Comparison of ENCODE assay signal across 1 cellular context in the genomic region with DNA sequence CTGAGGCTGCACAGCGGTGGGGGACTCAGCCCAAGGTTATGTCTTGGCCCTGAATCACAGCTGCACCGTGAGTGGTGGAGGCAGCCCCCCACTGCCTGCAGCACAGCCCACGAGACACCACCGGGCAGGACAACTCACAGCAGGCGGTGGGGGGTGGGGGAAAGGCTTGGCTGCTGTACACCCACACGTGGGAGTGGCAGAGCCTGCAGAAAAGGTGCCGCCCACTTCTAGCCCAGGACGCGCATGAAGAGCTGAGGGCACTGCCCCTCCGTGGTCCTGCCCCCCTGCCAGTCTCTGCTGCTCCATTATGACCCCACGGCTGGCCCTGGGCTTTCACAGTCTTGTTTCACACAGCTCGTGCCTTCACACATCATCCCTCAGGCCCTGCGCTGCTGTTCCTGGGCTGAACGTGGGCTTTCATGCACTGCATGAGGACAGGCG.
TF ChIP-seq lines count a peak whose summit lies in the region.

No MANE protein-coding gene starts in this region.

TF ChIP-seq in IMR-90, 13 proteins besides CTCF, POLR2A, EP300 and RAD21:
- TF ChIP-seq, protein P1, sequence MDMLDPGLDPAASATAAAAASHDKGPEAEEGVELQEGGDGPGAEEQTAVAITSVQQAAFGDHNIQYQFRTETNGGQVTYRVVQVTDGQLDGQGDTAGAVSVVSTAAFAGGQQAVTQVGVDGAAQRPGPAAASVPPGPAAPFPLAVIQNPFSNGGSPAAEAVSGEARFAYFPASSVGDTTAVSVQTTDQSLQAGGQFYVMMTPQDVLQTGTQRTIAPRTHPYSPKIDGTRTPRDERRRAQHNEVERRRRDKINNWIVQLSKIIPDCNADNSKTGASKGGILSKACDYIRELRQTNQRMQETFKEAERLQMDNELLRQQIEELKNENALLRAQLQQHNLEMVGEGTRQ (IDR thresholded peaks at IDR 0.05; ENCODE audit: low read depth, low read length) = no peak
- TF ChIP-seq SMC3 (IDR thresholded peaks at IDR 0.05; ENCODE audit: low read depth, low read length) (no peak), NFE2L2 (IDR thresholded peaks at IDR 0.05; ENCODE audit: low read depth, low read length) (no peak), RFX5 (IDR thresholded peaks at IDR 0.05; ENCODE audit: low read depth, low read length) (no peak), BHLHE40 (IDR thresholded peaks at IDR 0.05; ENCODE audit: low read depth, low read length) (no peak), MXI1 (IDR thresholded peaks at IDR 0.05; ENCODE audit: borderline replicate concordance, low read depth, low read length) (no peak), FOS (IDR thresholded peaks at IDR 0.05; ENCODE audit: low read depth, low read length) (no peak), MAZ (IDR thresholded peaks at IDR 0.05; ENCODE audit: borderline replicate concordance, low read depth, low read length) (no peak), CEBPB (IDR thresholded peaks at IDR 0.05; ENCODE audit: low read depth, low read length) (no peak), MAFK (IDR thresholded peaks at IDR 0.05; ENCODE audit: low read depth, low read length) (no peak), CHD1 (IDR thresholded peaks at IDR 0.05; ENCODE audit: low read depth, low read length) (no peak), RCOR1 (IDR thresholded peaks at IDR 0.05; ENCODE audit: insufficient replicate concordance, low read length) (no peak)
- TF ChIP-seq, protein P2, sequence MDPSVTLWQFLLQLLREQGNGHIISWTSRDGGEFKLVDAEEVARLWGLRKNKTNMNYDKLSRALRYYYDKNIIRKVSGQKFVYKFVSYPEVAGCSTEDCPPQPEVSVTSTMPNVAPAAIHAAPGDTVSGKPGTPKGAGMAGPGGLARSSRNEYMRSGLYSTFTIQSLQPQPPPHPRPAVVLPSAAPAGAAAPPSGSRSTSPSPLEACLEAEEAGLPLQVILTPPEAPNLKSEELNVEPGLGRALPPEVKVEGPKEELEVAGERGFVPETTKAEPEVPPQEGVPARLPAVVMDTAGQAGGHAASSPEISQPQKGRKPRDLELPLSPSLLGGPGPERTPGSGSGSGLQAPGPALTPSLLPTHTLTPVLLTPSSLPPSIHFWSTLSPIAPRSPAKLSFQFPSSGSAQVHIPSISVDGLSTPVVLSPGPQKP (IDR thresholded peaks at IDR 0.05; ENCODE audit: borderline replicate concordance, low read depth, low read length) = no peak
